1 cellular context compared by ENCODE assay signal in the genomic region with DNA sequence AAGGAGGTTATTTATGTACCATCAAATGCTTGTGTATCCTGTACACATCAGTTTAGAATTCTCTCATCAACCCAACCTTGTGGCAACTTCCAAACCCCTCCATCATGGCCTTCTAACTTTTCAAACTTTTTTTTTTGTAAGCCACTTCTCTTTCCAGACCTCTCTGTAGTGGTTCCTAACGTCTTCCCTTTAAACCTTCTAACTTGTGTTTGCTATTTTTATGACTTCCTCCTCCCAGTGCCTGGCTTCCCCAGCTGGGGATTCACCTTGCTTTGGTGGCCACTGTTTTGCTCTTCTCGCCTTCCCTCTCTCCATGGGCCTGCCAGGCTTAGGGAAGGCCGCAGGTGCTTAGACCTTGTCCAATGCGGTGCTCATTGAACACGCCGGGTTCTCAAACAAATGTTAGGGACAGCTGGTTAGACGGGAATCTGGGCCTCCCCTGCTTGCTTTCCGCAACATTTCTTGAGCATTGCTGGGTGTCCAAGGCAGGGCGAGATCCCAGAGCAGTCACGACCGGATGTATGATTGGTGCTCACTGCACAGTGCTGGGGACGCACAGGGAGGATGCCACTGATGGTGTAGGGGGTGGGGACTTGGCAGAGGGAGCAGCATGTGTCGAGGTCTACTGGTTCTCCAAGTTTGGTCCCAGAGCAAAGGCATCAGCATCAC.
TF ChIP-seq lines count a peak whose summit lies in the region.

No MANE protein-coding gene starts in this region.

TF ChIP-seq in GM12878, 131 proteins besides CTCF, POLR2A, EP300 and RAD21:
- TF ChIP-seq MTA3 (IDR thresholded peaks at IDR 0.05; ENCODE audit: borderline replicate concordance, low read length), result no peak
- no peak for TF ChIP-seq NFYA (IDR thresholded peaks at IDR 0.05; ENCODE audit: borderline replicate concordance, low read depth, low read length)
- TF ChIP-seq ZBTB4 (CRISPR knock-in tag; IDR thresholded peaks at IDR 0.05), result no peak
- no peak for TF ChIP-seq IKZF2 (IDR thresholded peaks at IDR 0.05)
- TF ChIP-seq STAT1 (conservative IDR thresholded peaks at IDR 0.05), result no peak
- TF ChIP-seq SP1 (IDR thresholded peaks at IDR 0.05; ENCODE audit: low read depth, low read length), result no peak
- no peak for TF ChIP-seq TCF7 (IDR thresholded peaks at IDR 0.05; ENCODE audit: borderline replicate concordance)
TF ChIP-seq in GM12878: peak in this region for 0.
